ENCODE assay signal across 20 cellular contexts in genomic region chr12:65998536-65999530, GRCh38.
DNase-seq lines count a peak whose midpoint lies in the region; TF ChIP-seq lines count a peak whose summit lies in the region.
"Had no signal": no experiment of that assay in that cellular context is flagged by ENCODE, and none has a peak within 500 bp of the region (broad histone marks: within the 10 kb centered on the region; RNA-seq: fewer than 3 reads in every experiment).

No MANE protein-coding gene starts in this region.

- no peak overlapping the region for H2AFZ ChIP-seq in GM23248
- no peak overlapping the region for H2AFZ ChIP-seq in SK-N-SH (ENCODE audit: low read depth)
- H2AFZ ChIP-seq: PC-9 had no signal

- H3K27me3 Mint-ChIP-seq in osteocyte (ENCODE audit: unreplicated experiment) = no peaks in the 10 kb centered on the region

- POLR2A ChIA-PET in SK-N-SH (lab: Yijun Ruan, JAX) = no interaction called here

- H3K9me3 ChIP-seq in GM23248 (ENCODE audit: low read depth) (no peaks in the 10 kb centered on the region), SK-N-SH (no peaks in the 10 kb centered on the region), vagina (no peaks in the 10 kb centered on the region)
- no peaks in the 10 kb centered on the region for H3K9me3 ChIP-seq in effector memory CD4-positive, alpha-beta T cell (ENCODE audit: control insufficient read depth, low read length)
- H3K9me3 ChIP-seq: A549; BLaER1 treated with 17β-estradiol and CSF1 and Interleukin-3, amounts not matched to agents 10 nM and 100 nM; SJCRH30 had no signal

- H3K4me1 Mint-ChIP-seq in osteocyte (ENCODE audit: unreplicated experiment) = peaks cover 20% of the 10 kb centered on the region

- no peak overlapping the region for H3K27ac ChIP-seq in GM23248
- peak overlapping the region; percentile 43 to 75; a peak in 3 of 4 replicates for H3K27ac ChIP-seq in SK-N-SH (ENCODE audit: low read depth in 2 of 2, low read length in 1 of 2)
- H3K27ac ChIP-seq in epithelial cell of prostate = peak overlapping the region; percentile 37
- H3K27ac ChIP-seq in effector memory CD4-positive, alpha-beta T cell (ENCODE audit: insufficient read depth, low read length, poor library complexity, severe bottlenecking) = no peak overlapping the region
- H3K27ac ChIP-seq in vagina = no peak overlapping the region
- H3K27ac ChIP-seq: A549; BLaER1 treated with 17β-estradiol and CSF1 and Interleukin-3, amounts not matched to agents 10 nM and 100 nM; PC-9; SJCRH30 had no signal

- WGBS in GM23248 (ENCODE audit: low coverage in 1 of 2, low lambda C conversion rate in 2 of 2, missing lambda C conversion rate in 2 of 2), 2 experiments = 76 to 82% methylated on average over 5 of the region's 5 CpGs
- WGBS in SK-N-SH (ENCODE audit: low lambda C conversion rate) = 30% methylated on average over 5 of the region's 5 CpGs

- H4K20me1 ChIP-seq in GM23248 (ENCODE audit: insufficient read depth) = no peaks in the 10 kb centered on the region
- H4K20me1 ChIP-seq in SK-N-SH (ENCODE audit: insufficient read depth) = no peaks in the 10 kb centered on the region
- H4K20me1 ChIP-seq: BLaER1 treated with 17β-estradiol and CSF1 and Interleukin-3, amounts not matched to agents 10 nM and 100 nM had no signal

- H3K4me1 ChIP-seq in GM23248 (ENCODE audit: insufficient read depth) = peaks cover 13% of the 10 kb centered on the region
- H3K4me1 ChIP-seq in SK-N-SH (ENCODE audit: control insufficient read depth in 1 of 2, insufficient read depth in 2 of 2, low read depth in 1 of 2, low read length in 1 of 2) = peaks cover 0 to 6% of the 10 kb centered on the region in 2 experiments; a peak in 2 of 4 replicates
- no peaks in the 10 kb centered on the region for H3K4me1 ChIP-seq in effector memory CD4-positive, alpha-beta T cell (ENCODE audit: control insufficient read depth, insufficient read depth, low read length, poor library complexity, severe bottlenecking)
- H3K4me1 ChIP-seq in vagina = no peaks in the 10 kb centered on the region
- H3K4me1 ChIP-seq: A549 had no signal

- in situ Hi-C loops in GM23248 (cut with MboI) = no loop called here

- TF ChIP-seq EP300 in SK-N-SH (IDR thresholded peaks at IDR 0.05; ENCODE audit: borderline replicate concordance in 1 of 2, low read depth in 1 of 2, low read length in 1 of 2) = no peak

- H3K36me3 Mint-ChIP-seq in osteocyte (ENCODE audit: unreplicated experiment) = no peaks in the 10 kb centered on the region

- H3K4me2 ChIP-seq in GM23248 (ENCODE audit: unreplicated experiment) (peak overlapping the region; percentile 65), SK-N-SH (peak overlapping the region; percentile 52; the same call in 1 of the 2 replicates)
- H3K4me2 ChIP-seq: A549, PC-9 had no signal

- H3F3A ChIP-seq in GM23248 (ENCODE audit: insufficient read depth) (peaks cover 13% of the 10 kb centered on the region; the same call in 1 of the 2 replicates), SK-N-SH (replicated peaks; ENCODE audit: insufficient read depth) (peaks cover 17% of the 10 kb centered on the region)

- DNase-seq in GM23248 (no peak), SK-N-SH (no peak), epithelial cell of prostate (ENCODE audit: low read depth, low spot score) (no peak), osteocyte (ENCODE audit: extremely low spot score, unreplicated experiment) (no peak), NCI-H2171 treated with DMSO at 0.1 percent for 48 hours (lab: John Stamatoyannopoulos, UW) (no peak), cortex of kidney (lab: John Stamatoyannopoulos, UW) (no peak), vagina (ENCODE audit: extremely low spot score in 2 of 2) (no peak)
- no peak for DNase-seq in effector memory CD4-positive, alpha-beta T cell
- DNase-seq: DMS79, KG1, MV-4-11, NCI-H1417, NCI-H187 treated with DMSO at 0.1 percent for 48 hours, NCI-H345, NCI-H524 treated with DMSO at 0.1 percent for 48 hours had no signal

- peak overlapping the region; percentile 20 for H3K27ac Mint-ChIP-seq in osteocyte (ENCODE audit: unreplicated experiment)

- no peaks in the 10 kb centered on the region for H3K27me3 ChIP-seq in GM23248 (replicated peaks; ENCODE audit: insufficient read depth)
- no peaks in the 10 kb centered on the region for H3K27me3 ChIP-seq in SK-N-SH (ENCODE audit: insufficient read depth)
- H3K27me3 ChIP-seq in effector memory CD4-positive, alpha-beta T cell (replicated peaks; ENCODE audit: control insufficient read depth, insufficient read depth, low read length, poor library complexity, severe bottlenecking) = no peaks in the 10 kb centered on the region
- no peaks in the 10 kb centered on the region for H3K27me3 ChIP-seq in vagina
- H3K27me3 ChIP-seq: BLaER1 treated with 17β-estradiol and CSF1 and Interleukin-3, amounts not matched to agents 10 nM and 100 nM; SJCRH30 had no signal

- no peak overlapping the region for H3K4me3 Mint-ChIP-seq in osteocyte (ENCODE audit: unreplicated experiment)
- H3K4me3 Mint-ChIP-seq: HFFc6 had no signal

- H3K36me3 ChIP-seq in GM23248 (ENCODE audit: low read depth) (no peaks in the 10 kb centered on the region), SK-N-SH (replicated peaks in 1 of 2; ENCODE audit: control insufficient read depth in 1 of 2, insufficient read depth in 2 of 2, low read length in 1 of 2) (no peaks in the 10 kb centered on the region), vagina (no peaks in the 10 kb centered on the region)
- H3K36me3 ChIP-seq in effector memory CD4-positive, alpha-beta T cell (ENCODE audit: control insufficient read depth, insufficient read depth, low read length) = no peaks in the 10 kb centered on the region
- H3K36me3 ChIP-seq: BLaER1 treated with 17β-estradiol and CSF1 and Interleukin-3, amounts not matched to agents 10 nM and 100 nM; SJCRH30 had no signal

- no peak for TF ChIP-seq RAD21 in SK-N-SH (IDR thresholded peaks at IDR 0.05; ENCODE audit: low read length)

- H3K79me2 ChIP-seq in GM23248 (ENCODE audit: insufficient read depth) (no peaks in the 10 kb centered on the region), SK-N-SH (ENCODE audit: insufficient read depth) (no peaks in the 10 kb centered on the region)

- H3K9me2 ChIP-seq in GM23248 (ENCODE audit: insufficient read depth) = no peaks in the 10 kb centered on the region
- no peaks in the 10 kb centered on the region for H3K9me2 ChIP-seq in SK-N-SH

- TF ChIP-seq POLR2A in vagina (IDR thresholded peaks at IDR 0.05) = no peak

- TF ChIP-seq CTCF in SK-N-SH (IDR thresholded peaks at IDR 0.05) (no peak), osteocyte (IDR thresholded peaks at IDR 0.05) (no peak), vagina (IDR thresholded peaks at IDR 0.05) (no peak)

- intact Hi-C loops in vagina (cut with DNase I) = no loop called here

- CTCF ChIA-PET in SK-N-SH (lab: Yijun Ruan, JAX) = no interaction called here

- H3K9ac ChIP-seq in GM23248 (no peak overlapping the region), SK-N-SH (no peak overlapping the region)
- H3K9ac ChIP-seq: BLaER1 treated with 17β-estradiol and CSF1 and Interleukin-3, amounts not matched to agents 10 nM and 100 nM had no signal

- no peaks in the 10 kb centered on the region for H3K9me3 Mint-ChIP-seq in osteocyte (ENCODE audit: unreplicated experiment)
- H3K9me3 Mint-ChIP-seq: HFFc6 had no signal

- H3K4me3 ChIP-seq in GM23248 (no peak overlapping the region), SK-N-SH (ENCODE audit: low read depth in 2 of 2, low read length in 1 of 2) (no peak overlapping the region), vagina (no peak overlapping the region)
- no peak overlapping the region for H3K4me3 ChIP-seq in effector memory CD4-positive, alpha-beta T cell (ENCODE audit: insufficient read depth, low read depth, low read length, poor library complexity, severe bottlenecking)
- H3K4me3 ChIP-seq: A549; BLaER1 treated with 17β-estradiol and CSF1 and Interleukin-3, amounts not matched to agents 10 nM and 100 nM; PC-9; SJCRH30 had no signal

TF ChIP-seq in SK-N-SH, 30 proteins besides CTCF, POLR2A, EP300 and RAD21:
- TF ChIP-seq FOXJ3 (CRISPR knock-in tag; IDR thresholded peaks at IDR 0.05) (no peak), NFIC (IDR thresholded peaks at IDR 0.05; ENCODE audit: borderline replicate concordance) (peak; percentile 17; the same call in 1 of the 2 replicates)

Comparison
In these comparisons a context has a peak if more than half of its experiments do, and no peak if none do; other contexts are left out.
1. H3K27ac ChIP-seq: peak in SK-N-SH (2 of 2) and epithelial cell of prostate (single experiment); none in GM23248 (single experiment), effector memory CD4-positive, alpha-beta T cell (single experiment) and vagina (single experiment).